In genomic region chr7:116679495-116679894, GRCh38 we compare ENCODE assay signal across 14 cellular contexts. TPM values are rescaled to one million over a fixed set of nuclear protein-coding genes. Genes with fewer than 3 reads are reported as not detected.
DNase-seq lines count a peak whose midpoint lies in the region; ATAC-seq, FAIRE-seq and TF ChIP-seq lines count a peak whose summit lies in the region.
"Had no signal": no experiment of that assay in that cellular context is flagged by ENCODE, and none has a peak within 500 bp of the region (broad histone marks: within the 10 kb centered on the region; RNA-seq: fewer than 3 reads in every experiment).

No MANE protein-coding gene starts in this region.

- no peak overlapping the region for H3K27ac Mint-ChIP-seq in immature natural killer cell
- H3K27ac Mint-ChIP-seq: activated naive CD4-positive, alpha-beta T cell treated with anti-CD3 and anti-CD28 coated beads, Interleukin-2, amount 10 ng/mL, durations not matched to agents 7 days and 5 days had no signal

- ATAC-seq in GM18907 (IDR thresholded peaks at IDR 0.05; ENCODE audit: unreplicated experiment) (peak; percentile 58), HG02981 (IDR thresholded peaks at IDR 0.05; ENCODE audit: unreplicated experiment) (peak; percentile 32), left lobe of liver (no peak)

- no peak overlapping the region for H3K27ac ChIP-seq in RWPE1
- H3K27ac ChIP-seq: BLaER1, parathyroid adenoma had no signal

- CTCF ChIA-PET in RWPE1 (lab: Yijun Ruan, JAX) = interaction anchor here (0.6 to 0.7 kb wide), 3 partner anchors 13 to 184 kb away, joined by 3 read pairs; no protein-coding TSS in a partner anchor

- H3K36me3 Mint-ChIP-seq in immature natural killer cell = no peaks in the 10 kb centered on the region
- H3K36me3 Mint-ChIP-seq: activated naive CD4-positive, alpha-beta T cell treated with anti-CD3 and anti-CD28 coated beads, Interleukin-2, amount 10 ng/mL, durations not matched to agents 7 days and 5 days had no signal

- H3K4me3 Mint-ChIP-seq in immature natural killer cell = no peak overlapping the region
- H3K4me3 Mint-ChIP-seq: activated naive CD4-positive, alpha-beta T cell treated with anti-CD3 and anti-CD28 coated beads, Interleukin-2, amount 10 ng/mL, durations not matched to agents 7 days and 5 days had no signal

- H3K9me3 Mint-ChIP-seq in immature natural killer cell = peaks cover 0 to 3% (median 0%) of the 10 kb centered on the region in 6 donors
- H3K9me3 Mint-ChIP-seq: activated naive CD4-positive, alpha-beta T cell treated with anti-CD3 and anti-CD28 coated beads, Interleukin-2, amount 10 ng/mL, durations not matched to agents 7 days and 5 days had no signal

- no peak for TF ChIP-seq POLR2A in GM12891 (IDR thresholded peaks at IDR 0.05; ENCODE audit: low read depth, low read length)

- TF ChIP-seq CTCF in RWPE1 (conservative IDR thresholded peaks at IDR 0.05; ENCODE audit: low read depth) = no peak

- peaks cover 0 to 3% (median 0%) of the 10 kb centered on the region in 3 donors for H3K27me3 Mint-ChIP-seq in immature natural killer cell (ENCODE audit: low read depth in 3 of 3)

- FAIRE-seq in GM12891 (lab: Jason Lieb, UNC) = no peak

- POLR2A ChIA-PET in RWPE1 (lab: Yijun Ruan, JAX; ENCODE audit: low non-redundant PET) = no interaction called here

- DNase-seq in A172 (ENCODE audit: low spot score) (peak; percentile 28), RWPE1 (ENCODE audit: low spot score) (peak; percentile 86), immature natural killer cell (no peak), GM12891 (ENCODE audit: insufficient read length, low spot score) (no peak), left lobe of liver (ENCODE audit: low spot score) (no peak), NCI-H82 (lab: John Stamatoyannopoulos, UW) (no peak)
- DNase-seq: activated naive CD4-positive, alpha-beta T cell treated with anti-CD3 and anti-CD28 coated beads, Interleukin-2, amount 10 ng/mL, durations not matched to agents 7 days and 5 days; effector CD8-positive, alpha-beta T cell; NCI-H524 treated with DMSO at 0.1 percent for 48 hours; T1000 had no signal

- no peaks in the 10 kb centered on the region for H3K4me1 Mint-ChIP-seq in immature natural killer cell

TF ChIP-seq in GM12891, 5 proteins besides CTCF, POLR2A, EP300 and RAD21:
- TF ChIP-seq POLR2AphosphoS5 (IDR thresholded peaks at IDR 0.05; ENCODE audit: low read depth, low read length) (no peak), SPI1 (IDR thresholded peaks at IDR 0.05; ENCODE audit: low read depth, low read length) (no peak), PAX5 (IDR thresholded peaks at IDR 0.05; ENCODE audit: insufficient read depth, low read length, severe bottlenecking) (no peak), TAF1 (IDR thresholded peaks at IDR 0.05; ENCODE audit: low read depth, low read length) (no peak), POU2F2 (IDR thresholded peaks at IDR 0.05; ENCODE audit: low read depth, low read length) (no peak)

RNA-seq across cellular contexts. Expression of gene MET, which starts 7.5 kb away (rescaled TPM):
- total RNA-seq in A172 (2014; rRNA removed; shearing (Covaris generic)) = 118 and 144 TPM in 2 replicates
- polyA plus RNA-seq in immature natural killer cell = not detected
- polyA plus RNA-seq in GM12891 (2012; ENCODE audit: low read depth, missing spikeins) = not detected
- 32.2 TPM for total RNA-seq in left lobe of liver

Comparison
In these comparisons a context has a peak if more than half of its experiments do, and no peak if none do; other contexts are left out.
1. DNase-seq: peak in A172 (single experiment) and RWPE1 (single experiment); none in immature natural killer cell (0 of 3), GM12891 (single experiment), left lobe of liver (single experiment) and NCI-H82 (single experiment).